8 cellular contexts compared by ENCODE assay signal in genomic region chr1:26035959-26036755, GRCh38. TPM values are rescaled to one million over a fixed set of nuclear protein-coding genes. Genes with fewer than 3 reads are reported as not detected.
DNase-seq lines count a peak whose midpoint lies in the region; ATAC-seq and TF ChIP-seq lines count a peak whose summit lies in the region.

No MANE protein-coding gene starts in this region.

- peak; percentile 96 for TF ChIP-seq CTCF in PC-3 (conservative IDR thresholded peaks at IDR 0.05; ENCODE audit: low read depth, low read length)
- peak; percentile 78 for TF ChIP-seq CTCF in fibroblast of mammary gland (conservative IDR thresholded peaks at IDR 0.05; ENCODE audit: control insufficient read depth, insufficient read depth, low read depth, low read length)

- no peaks in the 10 kb centered on the region for H3K36me3 ChIP-seq in PC-3 (ENCODE audit: low read depth, low read length)

- H3K4me3 ChIP-seq in PC-3 (ENCODE audit: low read length), result peak overlapping the region; percentile 80
- peak overlapping the region; percentile 78 for H3K4me3 ChIP-seq in fibroblast of mammary gland (ENCODE audit: control insufficient read depth, low read depth, low read length)

- H3K9me3 Mint-ChIP-seq in activated T-helper 17 cell treated with anti-CD3 and anti-CD28 coated beads, Interleukin-2, amount 50 U/mL, for 72 hours, result no peaks in the 10 kb centered on the region
- H3K9me3 Mint-ChIP-seq in naive thymus-derived CD8-positive, alpha-beta T cell, result no peaks in the 10 kb centered on the region
- no peaks in the 10 kb centered on the region for H3K9me3 Mint-ChIP-seq in stimulated activated memory B cell treated with anti-CD40 and anti-IgM and Interleukin-4, amounts not matched to agents 10 μg/mL and 1 μg/mL and 100 μg/mL, for 72 hours

- ATAC-seq in GM19397 (IDR thresholded peaks at IDR 0.05; ENCODE audit: unreplicated experiment) (peak; percentile 51), HG03565 (IDR thresholded peaks at IDR 0.05; ENCODE audit: unreplicated experiment) (peak; percentile 54), PC-3 (peak; percentile 82)
- ATAC-seq in activated T-helper 17 cell treated with anti-CD3 and anti-CD28 coated beads, Interleukin-2, amount 50 U/mL, for 72 hours (replicated peaks), result peak; percentile 82
- peak; percentile 66 to 67 for ATAC-seq in naive thymus-derived CD8-positive, alpha-beta T cell
- peak; percentile 84 for ATAC-seq in stimulated activated memory B cell treated with anti-CD40 and anti-IgM and Interleukin-4, amounts not matched to agents 10 μg/mL and 1 μg/mL and 100 μg/mL, for 72 hours

- H3K79me2 ChIP-seq in PC-3 (ENCODE audit: low read length), result no peaks in the 10 kb centered on the region

- H3K27ac Mint-ChIP-seq in activated T-helper 17 cell treated with anti-CD3 and anti-CD28 coated beads, Interleukin-2, amount 50 U/mL, for 72 hours, result peak overlapping the region; percentile 85
- peak overlapping the region; percentile 74 to 97 (median 94) for H3K27ac Mint-ChIP-seq in naive thymus-derived CD8-positive, alpha-beta T cell
- H3K27ac Mint-ChIP-seq in stimulated activated memory B cell treated with anti-CD40 and anti-IgM and Interleukin-4, amounts not matched to agents 10 μg/mL and 1 μg/mL and 100 μg/mL, for 72 hours, result peak overlapping the region; percentile 71

- no TSS peak for BruUV-seq in PC-3 (replicated peaks; lab: Mats Ljungman, UMichigan)

- peak overlapping the region; percentile 93 for H2AFZ ChIP-seq in PC-3 (ENCODE audit: low read length)

- POLR2A ChIA-PET in PC-3 (lab: Charles Lee; ENCODE audit: unreplicated experiment), result interaction anchor here (0.6 kb wide), 1 partner anchor 208 kb away, joined by 3 read pairs; no protein-coding TSS in a partner anchor
- POLR2A ChIA-PET in naive thymus-derived CD8-positive, alpha-beta T cell (lab: Charles Lee), result interaction anchor here (0.5 to 1.6 kb wide), 2 partner anchors 136 to 217 kb away, joined by 3 to 5 read pairs; partner anchors contain the start of gene MTFR1L

- DNase-seq in CMK (ENCODE audit: low read depth), result peak; percentile 53
- DNase-seq in PC-3, result peak; percentile 83
- peak; percentile 49 for DNase-seq in fibroblast of mammary gland (ENCODE audit: low read depth)
- DNase-seq in naive thymus-derived CD8-positive, alpha-beta T cell, result peak; percentile 45 to 89 (median 72)

- intact Hi-C loops in PC-3 (cut with micrococcal nuclease), result loop anchor here (1.0 to 2.0 kb wide), 2 partner anchors 69 to 109 kb away; no protein-coding TSS in a partner anchor

- H3K27ac ChIP-seq in PC-3 (ENCODE audit: low read length), result 0 out of 2 replicates have a peak overlapping the region, but pooled peaks have one; percentile 7

- H4K20me1 ChIP-seq in PC-3 (ENCODE audit: low read length), result no peaks in the 10 kb centered on the region

- H3K27me3 Mint-ChIP-seq in activated T-helper 17 cell treated with anti-CD3 and anti-CD28 coated beads, Interleukin-2, amount 50 U/mL, for 72 hours, result peaks cover 6% of the 10 kb centered on the region
- H3K27me3 Mint-ChIP-seq in naive thymus-derived CD8-positive, alpha-beta T cell, result peaks cover 0 to 3% (median 0%) of the 10 kb centered on the region in 5 donors
- H3K27me3 Mint-ChIP-seq in stimulated activated memory B cell treated with anti-CD40 and anti-IgM and Interleukin-4, amounts not matched to agents 10 μg/mL and 1 μg/mL and 100 μg/mL, for 72 hours, result peaks cover 29% of the 10 kb centered on the region

- H3K4me1 ChIP-seq in PC-3 (ENCODE audit: insufficient read depth, low read length), result peaks cover 14% of the 10 kb centered on the region

- H3K4me2 ChIP-seq in PC-3 (ENCODE audit: low read length), result peak overlapping the region; percentile 88

- CTCF ChIA-PET in PC-3 (lab: Charles Lee), result interaction anchor here (1.0 to 2.5 kb wide), 3 partner anchors 69 to 141 kb away, joined by 4 to 27 read pairs (median 4); no protein-coding TSS in a partner anchor

- no peaks in the 10 kb centered on the region for H3K9me2 ChIP-seq in PC-3 (replicated peaks; ENCODE audit: low read length)

- H3K36me3 Mint-ChIP-seq in activated T-helper 17 cell treated with anti-CD3 and anti-CD28 coated beads, Interleukin-2, amount 50 U/mL, for 72 hours (ENCODE audit: low read depth), result no peaks in the 10 kb centered on the region
- H3K36me3 Mint-ChIP-seq in naive thymus-derived CD8-positive, alpha-beta T cell, result no peaks in the 10 kb centered on the region
- H3K36me3 Mint-ChIP-seq in stimulated activated memory B cell treated with anti-CD40 and anti-IgM and Interleukin-4, amounts not matched to agents 10 μg/mL and 1 μg/mL and 100 μg/mL, for 72 hours, result no peaks in the 10 kb centered on the region

- peak overlapping the region; percentile 96 for H3K4me3 Mint-ChIP-seq in activated T-helper 17 cell treated with anti-CD3 and anti-CD28 coated beads, Interleukin-2, amount 50 U/mL, for 72 hours
- H3K4me3 Mint-ChIP-seq in naive thymus-derived CD8-positive, alpha-beta T cell, result peak overlapping the region; percentile 92 to 98 (median 97)
- H3K4me3 Mint-ChIP-seq in stimulated activated memory B cell treated with anti-CD40 and anti-IgM and Interleukin-4, amounts not matched to agents 10 μg/mL and 1 μg/mL and 100 μg/mL, for 72 hours, result peak overlapping the region; percentile 91

- no peaks in the 10 kb centered on the region for H3F3A ChIP-seq in PC-3 (ENCODE audit: low read length, unreplicated experiment)

- H3K9ac ChIP-seq in PC-3 (ENCODE audit: low read length), result peak overlapping the region; percentile 52

- H3K9me3 ChIP-seq in PC-3 (ENCODE audit: low read length), result no peaks in the 10 kb centered on the region

- H3K27me3 ChIP-seq in PC-3 (ENCODE audit: low read length), result no peaks in the 10 kb centered on the region

- H3K4me1 Mint-ChIP-seq in activated T-helper 17 cell treated with anti-CD3 and anti-CD28 coated beads, Interleukin-2, amount 50 U/mL, for 72 hours, result peaks cover 7% of the 10 kb centered on the region
- peaks cover 8 to 20% (median 12%) of the 10 kb centered on the region in 4 donors for H3K4me1 Mint-ChIP-seq in naive thymus-derived CD8-positive, alpha-beta T cell
- peaks cover 25% of the 10 kb centered on the region for H3K4me1 Mint-ChIP-seq in stimulated activated memory B cell treated with anti-CD40 and anti-IgM and Interleukin-4, amounts not matched to agents 10 μg/mL and 1 μg/mL and 100 μg/mL, for 72 hours

RNA-seq across cellular contexts. Expression of gene SLC30A2, which starts 9.8 kb away (rescaled TPM):
- total RNA-seq in PC-3 (2014; rRNA removed), result 0.07 TPM in 1 of 2 replicates, not detected in the other
- not detected for total RNA-seq in activated T-helper 17 cell treated with anti-CD3 and anti-CD28 coated beads, Interleukin-2, amount 50 U/mL, for 72 hours
- total RNA-seq in naive thymus-derived CD8-positive, alpha-beta T cell, result not detected
- polyA plus RNA-seq in naive thymus-derived CD8-positive, alpha-beta T cell, result under 1 TPM in 1 of 3 donors, not detected in 2; 0.16 TPM

RNA-seq across cellular contexts. Expression of gene EXTL1, which starts 14.6 kb away (rescaled TPM):
- total RNA-seq in PC-3 (2014; rRNA removed), result 0.26 TPM in 1 of 2 replicates, not detected in the other
- not detected for total RNA-seq in activated T-helper 17 cell treated with anti-CD3 and anti-CD28 coated beads, Interleukin-2, amount 50 U/mL, for 72 hours
- total RNA-seq in naive thymus-derived CD8-positive, alpha-beta T cell, result under 1 TPM; 0.19 to 0.26 TPM
- polyA plus RNA-seq in naive thymus-derived CD8-positive, alpha-beta T cell, result not detected

RNA-seq across cellular contexts. Expression of gene TRIM63, which starts 31.3 kb away (rescaled TPM):
- not detected in 2 replicates for total RNA-seq in PC-3 (2014; rRNA removed)
- total RNA-seq in activated T-helper 17 cell treated with anti-CD3 and anti-CD28 coated beads, Interleukin-2, amount 50 U/mL, for 72 hours, result not detected
- not detected for total RNA-seq in naive thymus-derived CD8-positive, alpha-beta T cell
- not detected for polyA plus RNA-seq in naive thymus-derived CD8-positive, alpha-beta T cell

RNA-seq across cellular contexts. Expression of gene PAFAH2, which starts 38.3 kb away (rescaled TPM):
- 7.4 and 9.0 TPM in 2 replicates for total RNA-seq in PC-3 (2014; rRNA removed)
- total RNA-seq in activated T-helper 17 cell treated with anti-CD3 and anti-CD28 coated beads, Interleukin-2, amount 50 U/mL, for 72 hours, result 1 to 10 TPM; 8.1 to 8.3 TPM
- total RNA-seq in naive thymus-derived CD8-positive, alpha-beta T cell, result 10 to 100 TPM; 24.6 to 25.4 TPM
- 10 to 100 TPM; 16.4 to 25.5 (median 17.3) TPM for polyA plus RNA-seq in naive thymus-derived CD8-positive, alpha-beta T cell

Comparison
In these comparisons a context has a peak if more than half of its experiments do, and no peak if none do; other contexts are left out.
1. Peak in every context shown above with its lines: DNase-seq, ATAC-seq, H3K4me3 ChIP-seq and H3K27ac ChIP-seq.